Comparison of ENCODE assay signal across 33 cellular contexts in the genomic region with DNA sequence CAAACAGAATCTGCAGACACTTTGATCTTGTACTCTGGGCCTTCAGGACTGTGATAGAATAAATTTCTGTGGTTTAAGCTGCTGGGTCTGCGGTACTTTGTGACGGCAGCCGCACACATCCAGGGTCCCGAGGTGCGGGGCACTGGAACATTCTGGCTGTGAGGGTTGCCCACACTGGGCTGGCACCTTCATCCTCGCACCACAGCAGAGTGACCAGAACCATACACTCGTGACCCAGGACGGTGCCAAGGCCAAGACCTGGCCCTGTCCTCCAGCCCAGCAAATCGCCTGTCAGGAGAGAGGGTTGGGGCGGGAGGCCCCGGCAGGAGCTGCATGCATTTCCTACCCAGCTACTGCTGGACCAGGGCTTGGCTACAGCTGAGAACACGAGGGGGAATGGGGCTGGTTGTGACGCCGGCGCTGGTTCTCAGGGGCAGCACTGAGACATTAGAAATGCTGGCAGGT. TPM values are rescaled to one million over a fixed set of nuclear protein-coding genes. Genes with fewer than 3 reads are reported as not detected.
A peak's percentile ranks its signal among the peaks of the same experiment; 100 is the strongest.
DNase-seq lines count a peak whose midpoint lies in the region; ATAC-seq and TF ChIP-seq lines count a peak whose summit lies in the region.
"Had no signal": no experiment of that assay in that cellular context is flagged by ENCODE, and none has a peak within 500 bp of the region (broad histone marks: within the 10 kb centered on the region; RNA-seq: fewer than 3 reads in every experiment).

No MANE protein-coding gene starts in this region.

- H2BK15ac ChIP-seq in neuronal stem cell (ENCODE audit: low read length) = peak overlapping the region; percentile 49

- no peak overlapping the region for H3K4me3 ChIP-seq in right cardiac atrium (ENCODE audit: low read length)
- H3K4me3 ChIP-seq in right atrium auricular region = no peak overlapping the region
- no peak overlapping the region for H3K4me3 ChIP-seq in neuronal stem cell (ENCODE audit: low read length in 2 of 2)
- no peak overlapping the region for H3K4me3 ChIP-seq in upper lobe of left lung
- H3K4me3 ChIP-seq: mucosa of descending colon, PC-9, smooth muscle cell, thyroid gland had no signal

- peaks cover 0 to 6% of the 10 kb centered on the region in 2 donors for H3K27me3 Mint-ChIP-seq in effector memory CD8-positive, alpha-beta T cell
- H3K27me3 Mint-ChIP-seq: B cell had no signal

- ATAC-seq in right cardiac atrium (no peak), upper lobe of left lung (ENCODE audit: low FRiP score in 2 of 2) (no peak)
- ATAC-seq in effector memory CD8-positive, alpha-beta T cell (replicated peaks) = no peak
- ATAC-seq: activated CD8-positive, alpha-beta T cell treated with anti-CD3 and anti-CD28 coated beads, Interleukin-2, amount 10 ng/mL, durations not matched to agents 7 days and 5 days; CD8-positive, alpha-beta T cell; mucosa of descending colon had no signal

- TF ChIP-seq POLR2A in upper lobe of left lung (IDR thresholded peaks at IDR 0.05) = no peak

- no peak overlapping the region for H3K9ac ChIP-seq in neuronal stem cell (ENCODE audit: low read depth, low read length, poor library complexity)
- H3K9ac ChIP-seq: parathyroid adenoma had no signal

- H4K8ac ChIP-seq in neuronal stem cell (ENCODE audit: low read depth, low read length) = peak overlapping the region; percentile 17

- no peak overlapping the region for H2BK5ac ChIP-seq in neuronal stem cell (ENCODE audit: low read length)

- H4K91ac ChIP-seq in neuronal stem cell (ENCODE audit: low read depth, low read length, poor library complexity) = no peak overlapping the region

- no peak overlapping the region for H2AK5ac ChIP-seq in neuronal stem cell (ENCODE audit: low read depth, low read length)

- no peaks in the 10 kb centered on the region for H3K9me3 Mint-ChIP-seq in effector memory CD8-positive, alpha-beta T cell
- H3K9me3 Mint-ChIP-seq: CD8-positive, alpha-beta T cell; nephron; stimulated activated naive CD8-positive, alpha-beta T cell treated with anti-CD3 and anti-CD28 coated beads, Interleukin-15, Interleukin-2, amounts not matched to agents 100 ng/mL and 50 ng/mL, for 24 hours had no signal

- H3K36me3 Mint-ChIP-seq in effector memory CD8-positive, alpha-beta T cell (ENCODE audit: insufficient read depth) = peaks cover 2% of the 10 kb centered on the region

- peaks cover 6% of the 10 kb centered on the region for H3K79me1 ChIP-seq in neuronal stem cell (ENCODE audit: low read depth, low read length)

- peak overlapping the region; percentile 94 for H3K14ac ChIP-seq in neuronal stem cell (ENCODE audit: low read length)

- H3K27me3 ChIP-seq in right cardiac atrium (ENCODE audit: control insufficient read depth, insufficient read depth) (no peaks in the 10 kb centered on the region), right atrium auricular region (no peaks in the 10 kb centered on the region), neuronal stem cell (ENCODE audit: control insufficient read depth in 3 of 3, insufficient read depth in 3 of 3, low read depth in 1 of 3, low read length in 3 of 3) (no peaks in the 10 kb centered on the region), upper lobe of left lung (no peaks in the 10 kb centered on the region)
- H3K27me3 ChIP-seq: thyroid gland had no signal

- H3K4me1 ChIP-seq in right cardiac atrium (ENCODE audit: control insufficient read depth, insufficient read depth, low read length) (peaks cover 4% of the 10 kb centered on the region), right atrium auricular region (peaks cover 0 to 8% of the 10 kb centered on the region in 2 donors), neuronal stem cell (ENCODE audit: control insufficient read depth in 2 of 2, insufficient read depth in 1 of 2, low read depth in 1 of 2, low read length in 2 of 2) (peaks cover 15 to 16% of the 10 kb centered on the region in 2 donors), upper lobe of left lung (peaks cover 0 to 14% (median 8%) of the 10 kb centered on the region in 4 donors)
- H3K4me1 ChIP-seq: parathyroid adenoma had no signal

- DNase-seq in right cardiac atrium (peak in 2 of 3 donors; percentile 3 to 24), right atrium auricular region (ENCODE audit: low spot score) (no peak), neuronal stem cell (ENCODE audit: low spot score) (no peak), upper lobe of left lung (peak; percentile 17 to 59), nucleus accumbens (lab: John Stamatoyannopoulos, UW) (no peak), COLO829 (ENCODE audit: low spot score) (no peak)
- no peak for DNase-seq in effector memory CD8-positive, alpha-beta T cell
- no peak for DNase-seq in activated naive CD4-positive, alpha-beta T cell (lab: John Stamatoyannopoulos, UW)
- DNase-seq: ACHN; activated CD8-positive, alpha-beta T cell treated with anti-CD3 and anti-CD28 coated beads, Interleukin-2, amount 10 ng/mL, durations not matched to agents 7 days and 5 days; activated gamma-delta T cell treated with Interleukin-2 at 50 U/mL for 16 hours; activated T-cell treated with anti-CD3 and anti-CD28 coated beads for 4 hours; caudate nucleus; CD8-positive, alpha-beta T cell; erythroblast; Kasumi-1; NCI-H1436; NCI-H2081 treated with DMSO at 0.1 percent for 48 hours; NCI-H2227 treated with DMSO at 0.1 percent for 48 hours; NCI-H526; NK-92 treated with Interleukin-12 subunit alpha and Interleukin-12 subunit beta, amount 100 ng/mL, for 24 hours; PC-9; retina; SHP77 treated with DMSO at 0.1 percent for 48 hours; thyroid gland had no signal

- no peak overlapping the region for H3K23ac ChIP-seq in neuronal stem cell (ENCODE audit: low read depth, low read length, poor library complexity)

- H3K4me2 ChIP-seq in neuronal stem cell (ENCODE audit: insufficient read depth, low read length, poor library complexity, severe bottlenecking) = no peak overlapping the region
- H3K4me2 ChIP-seq: PC-9, smooth muscle cell had no signal

- TF ChIP-seq EP300 in upper lobe of left lung (IDR thresholded peaks at IDR 0.05) = no peak

- H3K4me3 Mint-ChIP-seq in effector memory CD8-positive, alpha-beta T cell = no peak overlapping the region
- H3K4me3 Mint-ChIP-seq: activated CD8-positive, alpha-beta T cell treated with anti-CD3 and anti-CD28 coated beads, Interleukin-2, amount 10 ng/mL, durations not matched to agents 7 days and 5 days; B cell; CD8-positive, alpha-beta T cell; nephron; stimulated activated naive CD8-positive, alpha-beta T cell treated with anti-CD3 and anti-CD28 coated beads, Interleukin-15, Interleukin-2, amounts not matched to agents 100 ng/mL and 50 ng/mL, for 24 hours had no signal

- no peak overlapping the region for H2AFZ ChIP-seq in neuronal stem cell (ENCODE audit: low read length)
- H2AFZ ChIP-seq: parathyroid adenoma, PC-9 had no signal

- no peak overlapping the region for H3K27ac ChIP-seq in right cardiac atrium (ENCODE audit: low read length)
- H3K27ac ChIP-seq in right atrium auricular region = no peak overlapping the region
- no peak overlapping the region for H3K27ac ChIP-seq in neuronal stem cell (replicated peaks; ENCODE audit: low read length)
- H3K27ac ChIP-seq in upper lobe of left lung = no peak overlapping the region
- H3K27ac ChIP-seq: parathyroid adenoma, PC-9, thyroid gland had no signal

- no peak for TF ChIP-seq CTCF in right atrium auricular region (IDR thresholded peaks at IDR 0.05)
- TF ChIP-seq CTCF in upper lobe of left lung (IDR thresholded peaks at IDR 0.05) = no peak

- no peak overlapping the region for H3K4ac ChIP-seq in neuronal stem cell (ENCODE audit: low read length)

- 91% methylated on average over 15 of the region's 15 CpGs for WGBS in right cardiac atrium
- WGBS in neuronal stem cell (ENCODE audit: extremely low coverage in 2 of 2, insufficient read length in 2 of 2, insufficient replicate concordance in 1 of 2), 2 donors = no CpG with 5 or more reads among the region's 15 CpGs
- WGBS in upper lobe of left lung, 2 donors = 79 to 95% methylated on average over 10 to 15 of the region's 15 CpGs

- peak overlapping the region; percentile 12 to 23 for H3K27ac Mint-ChIP-seq in effector memory CD8-positive, alpha-beta T cell
- H3K27ac Mint-ChIP-seq: CD8-positive, alpha-beta T cell; stimulated activated naive CD8-positive, alpha-beta T cell treated with anti-CD3 and anti-CD28 coated beads, Interleukin-15, Interleukin-2, amounts not matched to agents 100 ng/mL and 50 ng/mL, for 24 hours had no signal

- H3K4me1 Mint-ChIP-seq in effector memory CD8-positive, alpha-beta T cell (ENCODE audit: low read depth in 2 of 2) = no peaks in the 10 kb centered on the region
- H3K4me1 Mint-ChIP-seq: B cell had no signal

- intact Hi-C loops in right cardiac atrium (cut with DNase I) = loop anchor here in 2 of 4 donors (10.0 kb wide), 3 partner anchors 57 to 127 kb away; a partner anchor contains a TSS

- H2BK120ac ChIP-seq in neuronal stem cell (ENCODE audit: low read depth, low read length) = no peak overlapping the region

- no peaks in the 10 kb centered on the region for H3K9me3 ChIP-seq in right cardiac atrium (ENCODE audit: control insufficient read depth, low read length)
- no peaks in the 10 kb centered on the region for H3K9me3 ChIP-seq in right atrium auricular region
- peaks cover 3 to 6% of the 10 kb centered on the region in 2 donors for H3K9me3 ChIP-seq in neuronal stem cell (replicated peaks in 1 of 2; ENCODE audit: control insufficient read depth in 2 of 2, insufficient read depth in 1 of 2, low read depth in 1 of 2, low read length in 2 of 2)
- H3K9me3 ChIP-seq in upper lobe of left lung = no peaks in the 10 kb centered on the region
- H3K9me3 ChIP-seq: mucosa of descending colon, thyroid gland had no signal

- H3K36me3 ChIP-seq in right atrium auricular region (no peaks in the 10 kb centered on the region), neuronal stem cell (replicated peaks in 1 of 2; ENCODE audit: control insufficient read depth in 2 of 2, insufficient read depth in 2 of 2, low read length in 2 of 2) (peaks cover 0 to 4% of the 10 kb centered on the region in 2 donors), upper lobe of left lung (peaks cover 0 to 7% (median 2%) of the 10 kb centered on the region in 4 donors)
- H3K36me3 ChIP-seq: thyroid gland had no signal

- peak overlapping the region; percentile 17 for H3K18ac ChIP-seq in neuronal stem cell (ENCODE audit: low read length)

- no peak overlapping the region for H2BK12ac ChIP-seq in neuronal stem cell (ENCODE audit: low read length)

RNA-seq across cellular contexts. Expression of a gene that starts 2.6 kb away (rescaled TPM):
- total RNA-seq in right cardiac atrium (1 to 10 TPM; 1.6 to 3.5 (median 2.0) TPM), right atrium auricular region (under 1 TPM in 1 of 2 donors, not detected in 1; 0.24 TPM), upper lobe of left lung (under 1 TPM in 2 of 6 donors, not detected in 4; 0.69 to 0.98 TPM)
- polyA plus RNA-seq in right cardiac atrium = 1.00 TPM
- polyA plus RNA-seq in neuronal stem cell (2013, experiment 1 of 2) = 2.1 TPM
- 2.0 TPM for polyA plus RNA-seq in neuronal stem cell (2013, experiment 2 of 2)
- total RNA-seq: lung microvascular endothelial cell had no signal
- polyA plus RNA-seq: keratinocyte had no signal

RNA-seq across cellular contexts. Expression of a gene that starts 26.2 kb away (rescaled TPM):
- 10 to 100 TPM in 3 of 4 donors, 1 to 10 TPM in 1; 8.8 to 12.0 (median 11.6) TPM for total RNA-seq in right cardiac atrium
- polyA plus RNA-seq in right cardiac atrium = 10.3 TPM
- total RNA-seq in right atrium auricular region = 10 to 100 TPM in 1 of 2 donors, 1 to 10 TPM in 1; 8.7 to 12.5 TPM
- polyA plus RNA-seq in neuronal stem cell (2013, experiment 1 of 2) = 38.2 TPM
- polyA plus RNA-seq in neuronal stem cell (2013, experiment 2 of 2) = 37.5 TPM
- total RNA-seq in upper lobe of left lung = 10 to 100 TPM in 3 of 6 donors, 1 to 10 TPM in 2, under 1 TPM in 1; 0.91 to 22.0 (median 7.2) TPM

Comparison
In these comparisons a context has a peak if more than half of its experiments do, and no peak if none do; other contexts are left out.
1. DNase-seq: peak in right cardiac atrium (2 of 3) and upper lobe of left lung (2 of 2); none in right atrium auricular region (single experiment), effector memory CD8-positive, alpha-beta T cell (0 of 3), neuronal stem cell (single experiment), activated naive CD4-positive, alpha-beta T cell (0 of 4), nucleus accumbens (0 of 56) and COLO829 (single experiment).